Comparison of ENCODE assay signal across 2 cellular contexts in the genomic region with DNA sequence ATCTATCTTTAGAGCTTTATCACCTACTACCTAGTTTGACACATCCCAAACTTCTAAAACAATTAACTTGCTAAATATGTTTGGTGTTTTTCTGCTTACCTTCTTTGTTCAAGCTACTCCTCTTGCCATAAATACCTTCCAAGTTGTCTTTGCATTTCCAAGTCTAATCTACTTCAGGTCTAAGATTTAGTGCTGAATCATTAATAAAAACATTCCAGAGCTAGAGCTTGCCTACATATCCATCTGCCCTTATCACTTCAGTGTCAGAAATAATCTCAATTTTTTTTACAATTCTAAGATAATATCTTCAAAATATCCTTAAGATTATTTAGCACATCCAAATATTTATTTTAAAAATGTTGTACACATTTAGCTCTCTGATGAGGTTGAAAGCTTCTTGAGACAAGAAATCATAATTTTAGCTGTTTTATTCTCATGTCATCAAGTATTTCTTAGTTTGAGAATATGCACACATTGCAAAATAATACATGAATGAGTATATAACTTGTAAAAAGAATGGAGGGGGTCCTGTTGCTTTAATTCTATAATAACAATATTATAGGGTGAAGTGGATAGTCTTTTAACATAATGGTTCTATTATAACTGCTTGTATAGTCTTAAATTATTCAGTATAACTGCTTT.
TF ChIP-seq lines count a peak whose summit lies in the region.

No MANE protein-coding gene starts in this region.

TF ChIP-seq in K562, 482 proteins besides CTCF, POLR2A, EP300 and RAD21 (continued from another document):
- no peak for TF ChIP-seq ILF3 (IDR thresholded peaks at IDR 0.05; ENCODE audit: borderline replicate concordance)
- TF ChIP-seq KDM2B (CRISPR knock-in tag; IDR thresholded peaks at IDR 0.05): no peak
- no peak for TF ChIP-seq JUNB (CRISPR knock-in tag; conservative IDR thresholded peaks at IDR 0.05)
- TF ChIP-seq, protein P1, sequence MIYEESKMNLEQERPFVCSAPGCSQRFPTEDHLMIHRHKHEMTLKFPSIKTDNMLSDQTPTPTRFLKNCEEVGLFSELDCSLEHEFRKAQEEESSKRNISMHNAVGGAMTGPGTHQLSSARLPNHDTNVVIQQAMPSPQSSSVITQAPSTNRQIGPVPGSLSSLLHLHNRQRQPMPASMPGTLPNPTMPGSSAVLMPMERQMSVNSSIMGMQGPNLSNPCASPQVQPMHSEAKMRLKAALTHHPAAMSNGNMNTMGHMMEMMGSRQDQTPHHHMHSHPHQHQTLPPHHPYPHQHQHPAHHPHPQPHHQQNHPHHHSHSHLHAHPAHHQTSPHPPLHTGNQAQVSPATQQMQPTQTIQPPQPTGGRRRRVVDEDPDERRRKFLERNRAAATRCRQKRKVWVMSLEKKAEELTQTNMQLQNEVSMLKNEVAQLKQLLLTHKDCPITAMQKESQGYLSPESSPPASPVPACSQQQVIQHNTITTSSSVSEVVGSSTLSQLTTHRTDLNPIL (CRISPR knock-in tag; IDR thresholded peaks at IDR 0.05): no peak
- no peak for TF ChIP-seq CBX2 (IDR thresholded peaks at IDR 0.05; ENCODE audit: insufficient read depth, low read length, poor library complexity, severe bottlenecking)
- no peak for TF ChIP-seq MAZ (CRISPR knock-in tag; conservative IDR thresholded peaks at IDR 0.05 in 1 of 2, IDR thresholded peaks at IDR 0.05 in 1 of 2)
- no peak for TF ChIP-seq SNIP1 (IDR thresholded peaks at IDR 0.05; ENCODE audit: low read depth)
- no peak for TF ChIP-seq FOS (IDR thresholded peaks at IDR 0.05; ENCODE audit: extremely low read depth, insufficient read length)
- peak; percentile 83 for TF ChIP-seq ZNF316 (IDR thresholded peaks at IDR 0.05)
- TF ChIP-seq SMAD2 (IDR thresholded peaks at IDR 0.05; ENCODE audit: low read depth, low read length): no peak
- TF ChIP-seq HDAC3 (IDR thresholded peaks at IDR 0.05; ENCODE audit: borderline replicate concordance, partially characterized antibody): no peak
- peak; percentile 50; the same call in 1 of the 2 replicates for TF ChIP-seq MAFK (IDR thresholded peaks at IDR 0.05; ENCODE audit: low read length)
- TF ChIP-seq ZNF41 (CRISPR knock-in tag; conservative IDR thresholded peaks at IDR 0.05): no peak
- TF ChIP-seq ZNF384 (IDR thresholded peaks at IDR 0.05; ENCODE audit: low read depth, low read length): no peak
- TF ChIP-seq, protein P2, sequence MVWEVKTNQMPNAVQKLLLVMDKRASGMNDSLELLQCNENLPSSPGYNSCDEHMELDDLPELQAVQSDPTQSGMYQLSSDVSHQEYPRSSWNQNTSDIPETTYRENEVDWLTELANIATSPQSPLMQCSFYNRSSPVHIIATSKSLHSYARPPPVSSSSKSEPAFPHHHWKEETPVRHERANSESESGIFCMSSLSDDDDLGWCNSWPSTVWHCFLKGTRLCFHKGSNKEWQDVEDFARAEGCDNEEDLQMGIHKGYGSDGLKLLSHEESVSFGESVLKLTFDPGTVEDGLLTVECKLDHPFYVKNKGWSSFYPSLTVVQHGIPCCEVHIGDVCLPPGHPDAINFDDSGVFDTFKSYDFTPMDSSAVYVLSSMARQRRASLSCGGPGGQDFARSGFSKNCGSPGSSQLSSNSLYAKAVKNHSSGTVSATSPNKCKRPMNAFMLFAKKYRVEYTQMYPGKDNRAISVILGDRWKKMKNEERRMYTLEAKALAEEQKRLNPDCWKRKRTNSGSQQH (CRISPR knock-in tag; IDR thresholded peaks at IDR 0.05): no peak
- TF ChIP-seq, protein P3, sequence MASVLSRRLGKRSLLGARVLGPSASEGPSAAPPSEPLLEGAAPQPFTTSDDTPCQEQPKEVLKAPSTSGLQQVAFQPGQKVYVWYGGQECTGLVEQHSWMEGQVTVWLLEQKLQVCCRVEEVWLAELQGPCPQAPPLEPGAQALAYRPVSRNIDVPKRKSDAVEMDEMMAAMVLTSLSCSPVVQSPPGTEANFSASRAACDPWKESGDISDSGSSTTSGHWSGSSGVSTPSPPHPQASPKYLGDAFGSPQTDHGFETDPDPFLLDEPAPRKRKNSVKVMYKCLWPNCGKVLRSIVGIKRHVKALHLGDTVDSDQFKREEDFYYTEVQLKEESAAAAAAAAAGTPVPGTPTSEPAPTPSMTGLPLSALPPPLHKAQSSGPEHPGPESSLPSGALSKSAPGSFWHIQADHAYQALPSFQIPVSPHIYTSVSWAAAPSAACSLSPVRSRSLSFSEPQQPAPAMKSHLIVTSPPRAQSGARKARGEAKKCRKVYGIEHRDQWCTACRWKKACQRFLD (CRISPR knock-in tag; IDR thresholded peaks at IDR 0.05): no peak
- no peak for TF ChIP-seq PPARD (CRISPR knock-in tag; IDR thresholded peaks at IDR 0.05)
- TF ChIP-seq ZNF134 (CRISPR knock-in tag; conservative IDR thresholded peaks at IDR 0.05): no peak
- no peak for TF ChIP-seq EP400 (IDR thresholded peaks at IDR 0.05)
- no peak for TF ChIP-seq MED1 (CRISPR knock-in tag; IDR thresholded peaks at IDR 0.05; ENCODE audit: borderline replicate concordance)
- TF ChIP-seq MAFG (tag; conservative IDR thresholded peaks at IDR 0.05): peak; percentile 70
- TF ChIP-seq ZNF79 (CRISPR knock-in tag; IDR thresholded peaks at IDR 0.05; ENCODE audit: low read depth): no peak
- TF ChIP-seq C11orf30 (IDR thresholded peaks at IDR 0.05; ENCODE audit: low read depth): peak; percentile 75
- TF ChIP-seq NFE2 (IDR thresholded peaks at IDR 0.05; ENCODE audit: low read depth): peak; percentile 22; the same call in 1 of the 2 replicates
- TF ChIP-seq, protein P4, sequence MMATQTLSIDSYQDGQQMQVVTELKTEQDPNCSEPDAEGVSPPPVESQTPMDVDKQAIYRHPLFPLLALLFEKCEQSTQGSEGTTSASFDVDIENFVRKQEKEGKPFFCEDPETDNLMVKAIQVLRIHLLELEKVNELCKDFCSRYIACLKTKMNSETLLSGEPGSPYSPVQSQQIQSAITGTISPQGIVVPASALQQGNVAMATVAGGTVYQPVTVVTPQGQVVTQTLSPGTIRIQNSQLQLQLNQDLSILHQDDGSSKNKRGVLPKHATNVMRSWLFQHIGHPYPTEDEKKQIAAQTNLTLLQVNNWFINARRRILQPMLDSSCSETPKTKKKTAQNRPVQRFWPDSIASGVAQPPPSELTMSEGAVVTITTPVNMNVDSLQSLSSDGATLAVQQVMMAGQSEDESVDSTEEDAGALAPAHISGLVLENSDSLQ (IDR thresholded peaks at IDR 0.05): 0 out of 2 replicates have a peak, but pooled peaks have one; percentile 0
- TF ChIP-seq NBN (IDR thresholded peaks at IDR 0.05; ENCODE audit: low read depth): no peak
- TF ChIP-seq SIN3B (IDR thresholded peaks at IDR 0.05; ENCODE audit: low read depth): no peak
- TF ChIP-seq ZBTB8A (IDR thresholded peaks at IDR 0.05; ENCODE audit: partially characterized antibody): no peak
TF ChIP-seq in K562: peak in this region for 6.

TF ChIP-seq in neural cell, 6 proteins besides CTCF, POLR2A, EP300 and RAD21:
- TF ChIP-seq, protein P5, sequence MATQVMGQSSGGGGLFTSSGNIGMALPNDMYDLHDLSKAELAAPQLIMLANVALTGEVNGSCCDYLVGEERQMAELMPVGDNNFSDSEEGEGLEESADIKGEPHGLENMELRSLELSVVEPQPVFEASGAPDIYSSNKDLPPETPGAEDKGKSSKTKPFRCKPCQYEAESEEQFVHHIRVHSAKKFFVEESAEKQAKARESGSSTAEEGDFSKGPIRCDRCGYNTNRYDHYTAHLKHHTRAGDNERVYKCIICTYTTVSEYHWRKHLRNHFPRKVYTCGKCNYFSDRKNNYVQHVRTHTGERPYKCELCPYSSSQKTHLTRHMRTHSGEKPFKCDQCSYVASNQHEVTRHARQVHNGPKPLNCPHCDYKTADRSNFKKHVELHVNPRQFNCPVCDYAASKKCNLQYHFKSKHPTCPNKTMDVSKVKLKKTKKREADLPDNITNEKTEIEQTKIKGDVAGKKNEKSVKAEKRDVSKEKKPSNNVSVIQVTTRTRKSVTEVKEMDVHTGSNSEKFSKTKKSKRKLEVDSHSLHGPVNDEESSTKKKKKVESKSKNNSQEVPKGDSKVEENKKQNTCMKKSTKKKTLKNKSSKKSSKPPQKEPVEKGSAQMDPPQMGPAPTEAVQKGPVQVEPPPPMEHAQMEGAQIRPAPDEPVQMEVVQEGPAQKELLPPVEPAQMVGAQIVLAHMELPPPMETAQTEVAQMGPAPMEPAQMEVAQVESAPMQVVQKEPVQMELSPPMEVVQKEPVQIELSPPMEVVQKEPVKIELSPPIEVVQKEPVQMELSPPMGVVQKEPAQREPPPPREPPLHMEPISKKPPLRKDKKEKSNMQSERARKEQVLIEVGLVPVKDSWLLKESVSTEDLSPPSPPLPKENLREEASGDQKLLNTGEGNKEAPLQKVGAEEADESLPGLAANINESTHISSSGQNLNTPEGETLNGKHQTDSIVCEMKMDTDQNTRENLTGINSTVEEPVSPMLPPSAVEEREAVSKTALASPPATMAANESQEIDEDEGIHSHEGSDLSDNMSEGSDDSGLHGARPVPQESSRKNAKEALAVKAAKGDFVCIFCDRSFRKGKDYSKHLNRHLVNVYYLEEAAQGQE (IDR thresholded peaks at IDR 0.05; ENCODE audit: borderline replicate concordance): no peak
- TF ChIP-seq EZH2 (IDR thresholded peaks at IDR 0.05; ENCODE audit: borderline replicate concordance, insufficient read depth, low read length, poor library complexity, severe bottlenecking) (no peak), POLR2AphosphoS5 (IDR thresholded peaks at IDR 0.05) (no peak), TAF1 (IDR thresholded peaks at IDR 0.05; ENCODE audit: low read depth) (no peak), MXI1 (conservative IDR thresholded peaks at IDR 0.05; ENCODE audit: poor library complexity, severe bottlenecking) (no peak), SMC3 (conservative IDR thresholded peaks at IDR 0.05; ENCODE audit: poor library complexity) (no peak)
